ENCODE assay signal across 21 cellular contexts in genomic region chr7:70582921-70583895, GRCh38.
A peak's percentile ranks its signal among the peaks of the same experiment; 100 is the strongest.
DNase-seq lines count a peak whose midpoint lies in the region; ATAC-seq, FAIRE-seq and TF ChIP-seq lines count a peak whose summit lies in the region.
"Had no signal": no experiment of that assay in that cellular context is flagged by ENCODE, and none has a peak within 500 bp of the region (broad histone marks: within the 10 kb centered on the region; RNA-seq: fewer than 3 reads in every experiment).

No MANE protein-coding gene starts in this region.

- H3K9me3 ChIP-seq in astrocyte (ENCODE audit: insufficient read depth, low read depth, low read length) (no peaks in the 10 kb centered on the region), stomach smooth muscle (ENCODE audit: control insufficient read depth in 2 of 2, low read length in 2 of 2) (no peaks in the 10 kb centered on the region)
- H3K9me3 ChIP-seq: A549, spleen, upper lobe of right lung had no signal

- FAIRE-seq in astrocyte (lab: Jason Lieb, UNC): no peak
- FAIRE-seq: endometrium had no signal

- no peaks in the 10 kb centered on the region for H3K27me3 Mint-ChIP-seq in astrocyte (ENCODE audit: low read depth, unreplicated experiment)
- H3K27me3 Mint-ChIP-seq: activated T-helper 17 cell treated with anti-CD3 and anti-CD28 coated beads, Interleukin-2, amount 50 U/mL, for 72 hours; CD4-positive, alpha-beta T cell; stimulated activated memory B cell treated with anti-CD40 and anti-IgM and Interleukin-4, amounts not matched to agents 10 μg/mL and 1 μg/mL and 100 μg/mL, for 72 hours had no signal

- H3K9ac ChIP-seq in astrocyte (ENCODE audit: low read length): no peak overlapping the region
- peak overlapping the region in 1 of 2 donors; percentile 5 for H3K9ac ChIP-seq in stomach smooth muscle (ENCODE audit: low read length in 2 of 2)
- H3K9ac ChIP-seq: parathyroid adenoma had no signal

- H3K27me3 ChIP-seq in astrocyte (ENCODE audit: insufficient read depth, low read length) (no peaks in the 10 kb centered on the region), stomach smooth muscle (ENCODE audit: control insufficient read depth in 1 of 2, insufficient read depth in 2 of 2, low read length in 2 of 2) (no peaks in the 10 kb centered on the region)
- H3K27me3 ChIP-seq: spleen, upper lobe of right lung had no signal

- H3K27ac ChIP-seq in astrocyte (ENCODE audit: low read depth, low read length): no peak overlapping the region
- H3K27ac ChIP-seq in stomach smooth muscle (ENCODE audit: low read length): peak overlapping the region; percentile 1
- H3K27ac ChIP-seq: A549, parathyroid adenoma, upper lobe of right lung had no signal

- peak overlapping the region; percentile 69 for H3K27ac Mint-ChIP-seq in astrocyte (ENCODE audit: unreplicated experiment)
- H3K27ac Mint-ChIP-seq: activated T-helper 17 cell treated with anti-CD3 and anti-CD28 coated beads, Interleukin-2, amount 50 U/mL, for 72 hours; CD4-positive, alpha-beta T cell; stimulated activated memory B cell treated with anti-CD40 and anti-IgM and Interleukin-4, amounts not matched to agents 10 μg/mL and 1 μg/mL and 100 μg/mL, for 72 hours had no signal

- no peaks in the 10 kb centered on the region for H3K9me3 Mint-ChIP-seq in astrocyte (ENCODE audit: unreplicated experiment)
- H3K9me3 Mint-ChIP-seq: activated T-helper 17 cell treated with anti-CD3 and anti-CD28 coated beads, Interleukin-2, amount 50 U/mL, for 72 hours; CD4-positive, alpha-beta T cell; stimulated activated memory B cell treated with anti-CD40 and anti-IgM and Interleukin-4, amounts not matched to agents 10 μg/mL and 1 μg/mL and 100 μg/mL, for 72 hours had no signal

- H3K4me1 ChIP-seq in astrocyte (ENCODE audit: insufficient read depth, low read length): peaks cover 4% of the 10 kb centered on the region
- peaks cover 6% of the 10 kb centered on the region for H3K4me1 ChIP-seq in stomach smooth muscle (ENCODE audit: control insufficient read depth, insufficient read depth, low read length)
- H3K4me1 ChIP-seq: parathyroid adenoma, upper lobe of right lung had no signal

- H3K4me1 Mint-ChIP-seq in astrocyte (ENCODE audit: low read depth, unreplicated experiment): peaks cover 57% of the 10 kb centered on the region
- H3K4me1 Mint-ChIP-seq: activated T-helper 17 cell treated with anti-CD3 and anti-CD28 coated beads, Interleukin-2, amount 50 U/mL, for 72 hours; stimulated activated memory B cell treated with anti-CD40 and anti-IgM and Interleukin-4, amounts not matched to agents 10 μg/mL and 1 μg/mL and 100 μg/mL, for 72 hours had no signal

- no peak overlapping the region for H3K4me2 ChIP-seq in astrocyte (ENCODE audit: low read length)
- H3K4me2 ChIP-seq: A549 had no signal

- H3K4me3 ChIP-seq in astrocyte (ENCODE audit: insufficient read depth, low read depth, low read length): no peak overlapping the region
- H3K4me3 ChIP-seq in stomach smooth muscle (ENCODE audit: low read length in 2 of 2): no peak overlapping the region
- H3K4me3 ChIP-seq: A549, spleen, upper lobe of right lung had no signal

- H3K36me3 ChIP-seq in astrocyte (ENCODE audit: insufficient read depth, low read length) (no peaks in the 10 kb centered on the region), stomach smooth muscle (ENCODE audit: control insufficient read depth in 2 of 2, insufficient read depth in 2 of 2, low read length in 2 of 2) (no peaks in the 10 kb centered on the region)
- H3K36me3 ChIP-seq: spleen, upper lobe of right lung had no signal

- no peak for ATAC-seq in HG03565 (IDR thresholded peaks at IDR 0.05; ENCODE audit: unreplicated experiment)
- ATAC-seq: A549; activated T-helper 17 cell treated with anti-CD3 and anti-CD28 coated beads, Interleukin-2, amount 50 U/mL, for 72 hours; stimulated activated memory B cell treated with anti-CD40 and anti-IgM and Interleukin-4, amounts not matched to agents 10 μg/mL and 1 μg/mL and 100 μg/mL, for 72 hours; upper lobe of right lung had no signal

- no peak overlapping the region for H2AFZ ChIP-seq in astrocyte (ENCODE audit: low read depth, low read length)
- H2AFZ ChIP-seq: parathyroid adenoma had no signal

- H3K4me3 Mint-ChIP-seq in astrocyte (ENCODE audit: unreplicated experiment): no peak overlapping the region
- H3K4me3 Mint-ChIP-seq: activated T-helper 17 cell treated with anti-CD3 and anti-CD28 coated beads, Interleukin-2, amount 50 U/mL, for 72 hours; CD4-positive, alpha-beta T cell; stimulated activated memory B cell treated with anti-CD40 and anti-IgM and Interleukin-4, amounts not matched to agents 10 μg/mL and 1 μg/mL and 100 μg/mL, for 72 hours had no signal

- no peaks in the 10 kb centered on the region for H4K20me1 ChIP-seq in astrocyte (ENCODE audit: insufficient read depth, low read length)

- DNase-seq in NCI-H2227 (lab: John Stamatoyannopoulos, UW; ENCODE audit: unreplicated experiment): peak; percentile 32
- DNase-seq in NCI-H2227 treated with DMSO at 0.1 percent for 48 hours (lab: John Stamatoyannopoulos, UW): no peak
- no peak for DNase-seq in astrocyte (ENCODE audit: low read depth)
- DNase-seq in kidney tubule cell (ENCODE audit: low spot score): peak; percentile 57
- DNase-seq in NCI-H510A (lab: John Stamatoyannopoulos, UW): no peak
- no peak for DNase-seq in NCI-H345 (lab: John Stamatoyannopoulos, UW)
- DNase-seq: CD4-positive, alpha-beta T cell; EL; foreskin melanocyte; IMR-90; NCI-H1105 treated with DMSO at 0.1 percent for 48 hours; spleen; T-helper 1 cell; upper lobe of right lung had no signal

- H3K36me3 Mint-ChIP-seq in astrocyte (ENCODE audit: low read depth, unreplicated experiment): no peaks in the 10 kb centered on the region

- no peak for TF ChIP-seq CTCF in astrocyte (IDR thresholded peaks at IDR 0.05; ENCODE audit: insufficient read depth, low read depth, low read length)

- H3K79me2 ChIP-seq in astrocyte (ENCODE audit: insufficient read depth, low read length): no peaks in the 10 kb centered on the region
- H3K79me2 ChIP-seq: parathyroid adenoma had no signal

Comparison
In these comparisons a context has a peak if more than half of its experiments do, and no peak if none do; other contexts are left out.
1. DNase-seq: peak in NCI-H2227 (single experiment) and kidney tubule cell (single experiment); none in NCI-H2227 treated with DMSO at 0.1 percent for 48 hours (single experiment), astrocyte (single experiment), NCI-H510A (single experiment) and NCI-H345 (single experiment).